In genomic region chr4:72567821-72568620, GRCh38 we compare ENCODE assay signal across 8 cellular contexts. TPM values are rescaled to one million over a fixed set of nuclear protein-coding genes. Genes with fewer than 3 reads are reported as not detected.
DNase-seq lines count a peak whose midpoint lies in the region; ATAC-seq, FAIRE-seq and TF ChIP-seq lines count a peak whose summit lies in the region.

No MANE protein-coding gene starts in this region.

- no peak for TF ChIP-seq EP300 in A549 (IDR thresholded peaks at IDR 0.05)

- peaks cover 1% of the 10 kb centered on the region for H3K79me1 ChIP-seq in mesenchymal stem cell (replicated peaks; ENCODE audit: low read length, poor library complexity, severe bottlenecking)

- H2AFZ ChIP-seq in mesenchymal stem cell (ENCODE audit: low read depth, low read length): peak overlapping the region; percentile 95

- H3K27ac ChIP-seq in A549: peak overlapping the region in 1 of 2 experiments; percentile 67; a peak in 2 of 6 replicates
- H3K27ac ChIP-seq in HUES48 (ENCODE audit: low read depth, low read length): peak overlapping the region; percentile 74
- peak overlapping the region; percentile 91 for H3K27ac ChIP-seq in mesenchymal stem cell (ENCODE audit: low read length, poor library complexity, severe bottlenecking)
- H3K27ac ChIP-seq in thymus (ENCODE audit: low read depth): peak overlapping the region; percentile 58

- H3K36me3 ChIP-seq in HUES48 (ENCODE audit: control insufficient read depth, insufficient read depth, low read length): no peaks in the 10 kb centered on the region
- H3K36me3 ChIP-seq in mesenchymal stem cell (ENCODE audit: control insufficient read depth in 1 of 2, insufficient read depth in 2 of 2, low read depth in 1 of 2, low read length in 2 of 2): no peaks in the 10 kb centered on the region
- no peaks in the 10 kb centered on the region for H3K36me3 ChIP-seq in thymus (ENCODE audit: control insufficient read depth, insufficient read depth)

- peak overlapping the region; percentile 91 for H3K4me2 ChIP-seq in A549
- peak overlapping the region; percentile 92 for H3K4me2 ChIP-seq in mesenchymal stem cell (ENCODE audit: low read length, poor library complexity, severe bottlenecking)

- H2BK120ac ChIP-seq in mesenchymal stem cell (ENCODE audit: low read depth, low read length): peak overlapping the region; percentile 15

- peak overlapping the region; percentile 47 for H3K4me3 ChIP-seq in A549
- peak overlapping the region; percentile 82 for H3K4me3 ChIP-seq in HUES48 (ENCODE audit: low read depth, low read length)
- H3K4me3 ChIP-seq in epithelial cell of proximal tubule (ENCODE audit: low read depth, low read length): peak overlapping the region; percentile 75
- peak overlapping the region; percentile 69 to 95 for H3K4me3 ChIP-seq in mesenchymal stem cell (ENCODE audit: insufficient read depth in 1 of 2, low read depth in 1 of 2, low read length in 2 of 2)
- H3K4me3 ChIP-seq in thymus (ENCODE audit: low read length): peak overlapping the region; percentile 54

- no peak for FAIRE-seq in A549 (lab: Jason Lieb, UNC)

- POLR2A ChIA-PET in A549 (lab: Yijun Ruan, JAX): no interaction called here

- WGBS in A549 (ENCODE audit: missing lambda C conversion rate): 17% methylated on average over 18 of the region's 40 CpGs
- WGBS in mesenchymal stem cell: under 1% methylated on average over 24 of the region's 40 CpGs
- 2% methylated on average over 40 of the region's 40 CpGs for WGBS in thymus

- H2BK12ac ChIP-seq in mesenchymal stem cell (ENCODE audit: low read length in 2 of 2): peak overlapping the region in 1 of 2 experiments; percentile 42

- no peak overlapping the region for H2AK5ac ChIP-seq in mesenchymal stem cell (ENCODE audit: low read length, severe bottlenecking)

- H3K27me3 ChIP-seq in HUES48 (ENCODE audit: control insufficient read depth, insufficient read depth, low read length) (peaks cover 10% of the 10 kb centered on the region), mesenchymal stem cell (ENCODE audit: control insufficient read depth in 1 of 2, insufficient read depth in 1 of 2, low read length in 2 of 2) (no peaks in the 10 kb centered on the region), thymus (ENCODE audit: control insufficient read depth, insufficient read depth) (peaks cover 6% of the 10 kb centered on the region)

- H3K4me1 ChIP-seq in A549 (no peaks in the 10 kb centered on the region), HUES48 (ENCODE audit: control insufficient read depth, insufficient read depth, low read length) (peaks cover 14% of the 10 kb centered on the region; the same call in 1 of the 2 replicates), mesenchymal stem cell (ENCODE audit: control insufficient read depth, insufficient read depth, low read depth, low read length) (peaks cover 2% of the 10 kb centered on the region), thymus (ENCODE audit: control insufficient read depth, insufficient read depth, low read length) (peaks cover 2% of the 10 kb centered on the region)

- no peaks in the 10 kb centered on the region for H3K9me3 ChIP-seq in A549
- H3K9me3 ChIP-seq in HUES48 (ENCODE audit: control insufficient read depth, insufficient read depth, low read length): no peaks in the 10 kb centered on the region
- H3K9me3 ChIP-seq in mesenchymal stem cell (ENCODE audit: control insufficient read depth, low read length): no peaks in the 10 kb centered on the region
- no peaks in the 10 kb centered on the region for H3K9me3 ChIP-seq in thymus (ENCODE audit: control insufficient read depth)

- TF ChIP-seq RAD21 in A549 (conservative IDR thresholded peaks at IDR 0.05 in 1 of 2, IDR thresholded peaks at IDR 0.05 in 1 of 2): no peak

- TF ChIP-seq CTCF in A549 (IDR thresholded peaks at IDR 0.05): no peak
- peak; percentile 54 for TF ChIP-seq CTCF in epithelial cell of proximal tubule (conservative IDR thresholded peaks at IDR 0.05; ENCODE audit: low read depth, low read length)

- no peak overlapping the region for H3K23ac ChIP-seq in mesenchymal stem cell (ENCODE audit: low read length in 2 of 2)

- DNase-seq in A549 (ENCODE audit: low read depth in 1 of 2, low spot score in 1 of 2) (peak; percentile 40 to 44), GM03348 (ENCODE audit: low spot score) (peak; percentile 84), T1000 (lab: John Stamatoyannopoulos, UW) (peak; percentile 56), epithelial cell of proximal tubule (ENCODE audit: low read depth) (peak; percentile 64), mesenchymal stem cell (peak; percentile 86)
- no peak for DNase-seq in activated CD8-positive, alpha-beta memory T cell treated with anti-CD3 and anti-CD28 coated beads, Interleukin-2, amount 50 U/mL, for 4 hours

- peak overlapping the region; percentile 21 for H2BK15ac ChIP-seq in mesenchymal stem cell (ENCODE audit: low read depth, poor library complexity, severe bottlenecking)

- H3K9ac ChIP-seq in HUES48 (ENCODE audit: low read depth, low read length): peak overlapping the region; percentile 28; the same call in 1 of the 2 replicates
- H3K9ac ChIP-seq in mesenchymal stem cell (ENCODE audit: low read length): peak overlapping the region; percentile 88

- ATAC-seq in A549: peak; percentile 86 to 88

- no peak overlapping the region for H4K8ac ChIP-seq in mesenchymal stem cell (ENCODE audit: low read length)

- no peak overlapping the region for H4K91ac ChIP-seq in mesenchymal stem cell (ENCODE audit: low read length)

- H2BK5ac ChIP-seq in mesenchymal stem cell (ENCODE audit: low read depth, low read length, poor library complexity, severe bottlenecking): peak overlapping the region; percentile 74

- H3K4ac ChIP-seq in mesenchymal stem cell (ENCODE audit: low read depth in 1 of 2, low read length in 2 of 2): peak overlapping the region in 1 of 2 experiments; percentile 11

- CTCF ChIA-PET in A549 (lab: Yijun Ruan, JAX): no interaction called here

- H3K18ac ChIP-seq in mesenchymal stem cell (ENCODE audit: low read depth in 1 of 2, low read length in 2 of 2): peak overlapping the region in 1 of 2 experiments; percentile 66

- TF ChIP-seq POLR2A in A549 (IDR thresholded peaks at IDR 0.05; ENCODE audit: low read length): no peak

- H3K14ac ChIP-seq in mesenchymal stem cell (ENCODE audit: low read length in 2 of 2): no peak overlapping the region

TF ChIP-seq in A549, 52 proteins besides CTCF, POLR2A, EP300 and RAD21 (continues in another document):
- TF ChIP-seq JUN (IDR thresholded peaks at IDR 0.05) (no peak), MYC (IDR thresholded peaks at IDR 0.05; ENCODE audit: borderline replicate concordance, low read length) (no peak), ZSCAN20 (CRISPR knock-in tag; IDR thresholded peaks at IDR 0.05) (no peak), PHF8 (IDR thresholded peaks at IDR 0.05; ENCODE audit: borderline replicate concordance, low read depth) (no peak), MAFK (IDR thresholded peaks at IDR 0.05; ENCODE audit: partially characterized antibody) (no peak), CEBPB (IDR thresholded peaks at IDR 0.05) (no peak), HMGXB4 (CRISPR knock-in tag; IDR thresholded peaks at IDR 0.05; ENCODE audit: borderline replicate concordance) (no peak), NPAS2 (CRISPR knock-in tag; IDR thresholded peaks at IDR 0.05; ENCODE audit: borderline replicate concordance) (no peak), RFX5 (IDR thresholded peaks at IDR 0.05) (no peak), CHD2 (IDR thresholded peaks at IDR 0.05; ENCODE audit: low read length, partially characterized antibody) (no peak), RCOR1 (IDR thresholded peaks at IDR 0.05; ENCODE audit: low read depth, low read length) (no peak), ZFP36 (IDR thresholded peaks at IDR 0.05; ENCODE audit: borderline replicate concordance, partially characterized antibody) (no peak)
- TF ChIP-seq, protein P1, sequence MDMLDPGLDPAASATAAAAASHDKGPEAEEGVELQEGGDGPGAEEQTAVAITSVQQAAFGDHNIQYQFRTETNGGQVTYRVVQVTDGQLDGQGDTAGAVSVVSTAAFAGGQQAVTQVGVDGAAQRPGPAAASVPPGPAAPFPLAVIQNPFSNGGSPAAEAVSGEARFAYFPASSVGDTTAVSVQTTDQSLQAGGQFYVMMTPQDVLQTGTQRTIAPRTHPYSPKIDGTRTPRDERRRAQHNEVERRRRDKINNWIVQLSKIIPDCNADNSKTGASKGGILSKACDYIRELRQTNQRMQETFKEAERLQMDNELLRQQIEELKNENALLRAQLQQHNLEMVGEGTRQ (IDR thresholded peaks at IDR 0.05): no peak

RNA-seq across cellular contexts. Expression of gene ADAMTS3, which starts 1.0 kb away (rescaled TPM):
- polyA plus RNA-seq in A549 (2011; rRNA removed): 0.03 and 0.04 TPM in 2 replicates
- polyA plus RNA-seq in A549 (2012; cell fraction: cytosol; rRNA removed): not detected in 2 replicates
- polyA plus RNA-seq in A549 (2012; cell fraction: nucleus; rRNA removed): 0.01 TPM in 1 of 2 replicates, not detected in the other
- polyA plus RNA-seq in A549 (2017; fragmentation: RNase III; extraction: RNeasy Plus Mini Kit Qiagen cat#74134 plus additional on column Dnase treatment): not detected in 3 replicates
- polyA minus RNA-seq in A549 (2011; rRNA and poly(A)+ RNA removed): 0.04 TPM in 1 of 2 replicates, not detected in the other
- total RNA-seq in epithelial cell of proximal tubule: 4.6 and 4.7 TPM in 2 replicates
- 0.62 TPM for polyA plus RNA-seq in mesenchymal stem cell (2013, experiment 1 of 2)
- 0.73 TPM for polyA plus RNA-seq in mesenchymal stem cell (2013, experiment 2 of 2)
- 1.1 TPM for polyA plus RNA-seq in thymus
